In the genomic region with DNA sequence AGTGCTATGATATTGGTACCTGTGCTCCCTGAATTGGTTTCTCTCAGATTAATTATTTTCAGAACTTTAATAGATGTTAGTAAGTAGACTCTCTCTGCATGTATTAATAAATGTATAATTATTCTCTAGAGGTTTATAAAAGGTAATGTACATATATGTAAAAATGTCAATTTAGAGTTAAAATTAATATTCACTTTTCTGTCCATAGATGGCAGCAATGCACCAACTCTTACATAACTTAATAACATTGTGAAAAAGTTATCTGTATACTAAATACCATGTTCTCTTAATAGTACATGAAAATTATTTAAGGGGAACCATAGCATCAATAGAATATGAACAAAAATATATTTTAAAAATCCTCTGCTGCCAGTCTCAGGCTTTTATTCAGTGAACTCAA, we compare ENCODE assay signal across 10 cellular contexts.
DNase-seq lines count a peak whose midpoint lies in the region; ATAC-seq and TF ChIP-seq lines count a peak whose summit lies in the region.
"Had no signal": no experiment of that assay in that cellular context is flagged by ENCODE, and none has a peak within 500 bp of the region (broad histone marks: within the 10 kb centered on the region; RNA-seq: fewer than 3 reads in every experiment).

No MANE protein-coding gene starts in this region.

- peaks cover 10% of the 10 kb centered on the region for H3K4me1 Mint-ChIP-seq in glutamatergic neuron (ENCODE audit: low read depth, unreplicated experiment)
- H3K4me1 Mint-ChIP-seq in CD4-positive, alpha-beta memory T cell: no peaks in the 10 kb centered on the region

- H3K27me3 ChIP-seq in OCI-LY3 (ENCODE audit: low read depth, low read length): no peaks in the 10 kb centered on the region
- H3K27me3 ChIP-seq in esophagus squamous epithelium: no peaks in the 10 kb centered on the region
- no peaks in the 10 kb centered on the region for H3K27me3 ChIP-seq in CD4-positive, alpha-beta memory T cell (ENCODE audit: insufficient read depth, low read length)

- intact Hi-C loops in esophagus squamous epithelium (cut with DNase I): no loop called here
- intact Hi-C loops in CD4-positive, alpha-beta memory T cell (cut with micrococcal nuclease): no loop called here

- ATAC-seq in GM19351 (IDR thresholded peaks at IDR 0.05; ENCODE audit: unreplicated experiment) (peak; percentile 69), HG03457 (IDR thresholded peaks at IDR 0.05; ENCODE audit: unreplicated experiment) (no peak), GM18511 (IDR thresholded peaks at IDR 0.05; ENCODE audit: unreplicated experiment) (no peak)

- H2AFZ ChIP-seq in OCI-LY3 (ENCODE audit: low read depth, low read length): no peak overlapping the region
- H2AFZ ChIP-seq: parathyroid adenoma had no signal

- H3K9me3 ChIP-seq in OCI-LY3 (ENCODE audit: insufficient read depth, low read length) (no peaks in the 10 kb centered on the region), esophagus squamous epithelium (no peaks in the 10 kb centered on the region)
- H3K9me3 ChIP-seq in CD4-positive, alpha-beta memory T cell (ENCODE audit: control insufficient read depth in 1 of 2, low read length in 2 of 2): no peaks in the 10 kb centered on the region

- no peak overlapping the region for H3K27ac Mint-ChIP-seq in glutamatergic neuron (ENCODE audit: unreplicated experiment)
- H3K27ac Mint-ChIP-seq in CD4-positive, alpha-beta memory T cell: no peak overlapping the region

- TF ChIP-seq CTCF in OCI-LY3 (IDR thresholded peaks at IDR 0.05; ENCODE audit: low read depth, low read length) (peak; percentile 66), glutamatergic neuron (IDR thresholded peaks at IDR 0.05; ENCODE audit: partially characterized antibody, unreplicated experiment) (peak; percentile 64), esophagus squamous epithelium (IDR thresholded peaks at IDR 0.05) (peak in 1 of 6 experiments; percentile 41)

- H3K36me3 ChIP-seq in OCI-LY3 (replicated peaks; ENCODE audit: low read depth, low read length): no peaks in the 10 kb centered on the region
- H3K36me3 ChIP-seq in esophagus squamous epithelium: no peaks in the 10 kb centered on the region
- no peaks in the 10 kb centered on the region for H3K36me3 ChIP-seq in CD4-positive, alpha-beta memory T cell (ENCODE audit: insufficient read depth, low read length)

- POLR2A ChIA-PET in CD4-positive, alpha-beta memory T cell (lab: Charles Lee; ENCODE audit: partially characterized antibody): no interaction called here

- no peak for TF ChIP-seq POLR2A in esophagus squamous epithelium (IDR thresholded peaks at IDR 0.05)

- no peaks in the 10 kb centered on the region for H3K4me1 ChIP-seq in OCI-LY3 (ENCODE audit: low read length)
- no peaks in the 10 kb centered on the region for H3K4me1 ChIP-seq in esophagus squamous epithelium
- H3K4me1 ChIP-seq in CD4-positive, alpha-beta memory T cell (ENCODE audit: insufficient read depth, low read length): no peaks in the 10 kb centered on the region
- H3K4me1 ChIP-seq: parathyroid adenoma had no signal

- H3K9me3 Mint-ChIP-seq in glutamatergic neuron (ENCODE audit: unreplicated experiment): no peaks in the 10 kb centered on the region
- H3K9me3 Mint-ChIP-seq in CD4-positive, alpha-beta memory T cell: peaks cover 0 to 2% (median 0%) of the 10 kb centered on the region in 8 donors

- H3K27ac ChIP-seq in OCI-LY3 (ENCODE audit: low read length) (no peak overlapping the region), esophagus squamous epithelium (no peak overlapping the region)
- H3K27ac ChIP-seq in CD4-positive, alpha-beta memory T cell (ENCODE audit: low read depth, low read length): no peak overlapping the region
- H3K27ac ChIP-seq: parathyroid adenoma had no signal

- no peaks in the 10 kb centered on the region for H3K79me2 ChIP-seq in OCI-LY3 (ENCODE audit: low read length)
- H3K79me2 ChIP-seq: parathyroid adenoma had no signal

- no peak overlapping the region for H3K4me3 ChIP-seq in OCI-LY3 (ENCODE audit: low read length)
- no peak overlapping the region for H3K4me3 ChIP-seq in esophagus squamous epithelium
- H3K4me3 ChIP-seq in CD4-positive, alpha-beta memory T cell (ENCODE audit: low read length in 2 of 2): no peak overlapping the region

- H3K4me2 ChIP-seq in OCI-LY3 (ENCODE audit: low read length): no peak overlapping the region

- H3K4me3 Mint-ChIP-seq in glutamatergic neuron (ENCODE audit: unreplicated experiment): no peak overlapping the region
- no peak overlapping the region for H3K4me3 Mint-ChIP-seq in CD4-positive, alpha-beta memory T cell

- no peak overlapping the region for H3K9ac ChIP-seq in OCI-LY3 (ENCODE audit: low read length)
- H3K9ac ChIP-seq: parathyroid adenoma had no signal

- CTCF ChIA-PET in CD4-positive, alpha-beta memory T cell (lab: Charles Lee; ENCODE audit: partially characterized antibody): no interaction called here

- no peaks in the 10 kb centered on the region for H3K27me3 Mint-ChIP-seq in glutamatergic neuron (ENCODE audit: unreplicated experiment)
- no peaks in the 10 kb centered on the region for H3K27me3 Mint-ChIP-seq in CD4-positive, alpha-beta memory T cell

- H3K36me3 Mint-ChIP-seq in glutamatergic neuron (ENCODE audit: unreplicated experiment): peaks cover 4% of the 10 kb centered on the region
- H3K36me3 Mint-ChIP-seq in CD4-positive, alpha-beta memory T cell: no peaks in the 10 kb centered on the region

- DNase-seq in AG20443 (ENCODE audit: low spot score) (peak; percentile 5), glutamatergic neuron (no peak), esophagus squamous epithelium (lab: John Stamatoyannopoulos, UW) (no peak)
- no peak for DNase-seq in CD4-positive, alpha-beta memory T cell
- DNase-seq: NCI-H510A had no signal

- no peaks in the 10 kb centered on the region for H4K20me1 ChIP-seq in OCI-LY3 (ENCODE audit: insufficient read depth, low read length)
